In the genomic region with DNA sequence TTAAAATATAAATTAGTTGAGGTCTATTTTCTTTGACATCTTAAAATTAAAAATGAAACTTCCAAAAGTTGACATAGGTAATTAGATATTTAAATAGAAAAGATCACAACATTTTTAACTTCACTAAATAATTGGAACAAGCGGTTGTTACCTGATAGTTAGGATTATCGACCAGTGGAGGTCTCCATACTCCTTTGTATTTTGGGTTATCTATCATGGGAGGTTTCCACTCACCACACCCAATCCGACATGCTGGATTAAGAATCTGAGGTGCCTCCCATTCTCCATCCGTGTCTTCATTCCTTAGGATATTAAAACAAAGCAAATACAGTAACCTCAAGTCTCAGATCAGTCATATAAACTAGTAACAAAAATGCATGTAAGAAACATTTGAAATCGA, we compare ENCODE assay signal across 16 cellular contexts.
"Had no signal": no experiment of that assay in that cellular context is flagged by ENCODE, and none has a peak within 500 bp of the region (broad histone marks: within the 10 kb centered on the region; RNA-seq: fewer than 3 reads in every experiment).

No MANE protein-coding gene starts in this region.

- H3K9me3 ChIP-seq: gastrocnemius medialis, heart right ventricle, pancreas, sigmoid colon, spleen, suprapubic skin had no signal

- H3K4me1 ChIP-seq: gastrocnemius medialis, heart right ventricle, pancreas, sigmoid colon, spleen, suprapubic skin had no signal

- DNase-seq: activated CD4-positive, alpha-beta T cell treated with anti-CD3 and anti-CD28 coated beads, Interleukin-2, amount 50 U/mL, for 1 hour; activated CD8-positive, alpha-beta memory T cell treated with anti-CD3 and anti-CD28 coated beads for 24 hours; activated gamma-delta T cell treated with Interleukin-2 at 50 U/mL for 16 hours; amniotic stem cell; gastrocnemius medialis; heart right ventricle; islet precursor cell; naive B cell; pancreas; sigmoid colon; spleen; trophoblast cell had no signal

- H3K36me3 ChIP-seq: gastrocnemius medialis, pancreas, sigmoid colon, spleen, suprapubic skin had no signal

- H3K27me3 Mint-ChIP-seq: naive B cell had no signal

- H3K9me3 Mint-ChIP-seq: naive B cell; stimulated activated naive CD8-positive, alpha-beta T cell treated with anti-CD3 and anti-CD28 coated beads, Interleukin-15, Interleukin-2, amounts not matched to agents 100 ng/mL and 50 ng/mL, for 24 hours had no signal

- H3K4me3 ChIP-seq: gastrocnemius medialis, heart right ventricle, lung, pancreas, sigmoid colon, spleen, suprapubic skin had no signal

- H3K4me3 Mint-ChIP-seq: activated naive CD8-positive, alpha-beta T cell; naive B cell; stimulated activated naive CD8-positive, alpha-beta T cell treated with anti-CD3 and anti-CD28 coated beads, Interleukin-15, Interleukin-2, amounts not matched to agents 100 ng/mL and 50 ng/mL, for 24 hours had no signal

- H3K27me3 ChIP-seq: gastrocnemius medialis, heart right ventricle, pancreas, sigmoid colon, suprapubic skin had no signal

- H3K27ac Mint-ChIP-seq: activated naive CD8-positive, alpha-beta T cell; naive B cell; stimulated activated naive CD8-positive, alpha-beta T cell treated with anti-CD3 and anti-CD28 coated beads, Interleukin-15, Interleukin-2, amounts not matched to agents 100 ng/mL and 50 ng/mL, for 24 hours had no signal

- H3K27ac ChIP-seq: gastrocnemius medialis, heart right ventricle, pancreas, sigmoid colon, spleen, suprapubic skin had no signal

- ATAC-seq: gastrocnemius medialis, heart right ventricle, pancreas had no signal

- H3K4me1 Mint-ChIP-seq: naive B cell had no signal

- H3K36me3 Mint-ChIP-seq: activated naive CD8-positive, alpha-beta T cell; naive B cell had no signal
